ENCODE assay signal across 3 cellular contexts in genomic region chr3:99921377-99921695, GRCh38.
TF ChIP-seq lines count a peak whose summit lies in the region.

No MANE protein-coding gene starts in this region.

TF ChIP-seq in A549, 52 proteins besides CTCF, POLR2A, EP300 and RAD21 (continued from another document):
- TF ChIP-seq BCL3 (IDR thresholded peaks at IDR 0.05) = no peak
- TF ChIP-seq ZFP36 (IDR thresholded peaks at IDR 0.05; ENCODE audit: borderline replicate concordance, partially characterized antibody) = no peak
- no peak for TF ChIP-seq RFX5 (IDR thresholded peaks at IDR 0.05)
- TF ChIP-seq EHF (CRISPR knock-in tag; IDR thresholded peaks at IDR 0.05) = no peak
- no peak for TF ChIP-seq HMGXB4 (CRISPR knock-in tag; IDR thresholded peaks at IDR 0.05; ENCODE audit: borderline replicate concordance)
- TF ChIP-seq PBX3 (IDR thresholded peaks at IDR 0.05) = no peak
- TF ChIP-seq USF2 (IDR thresholded peaks at IDR 0.05) = no peak

TF ChIP-seq in WTC11, 78 proteins besides CTCF, POLR2A, EP300 and RAD21 (continued from another document):
- TF ChIP-seq HMGXB4 (CRISPR knock-in tag; IDR thresholded peaks at IDR 0.05) (no peak), GABPB1 (CRISPR knock-in tag; IDR thresholded peaks at IDR 0.05) (no peak), E2F1 (CRISPR knock-in tag; IDR thresholded peaks at IDR 0.05) (no peak)
TF ChIP-seq in WTC11: peak in this region for 0.

TF ChIP-seq in liver, 16 proteins besides CTCF, POLR2A, EP300 and RAD21 (continued from another document):
- TF ChIP-seq REST (IDR thresholded peaks at IDR 0.05) (no peak), EGR1 (IDR thresholded peaks at IDR 0.05; ENCODE audit: low read depth in 2 of 2) (no peak)
